In genomic region chr3:191373327-191373726, GRCh38 we compare ENCODE assay signal across 18 cellular contexts. TPM values are rescaled to one million over a fixed set of nuclear protein-coding genes. Genes with fewer than 3 reads are reported as not detected.
"Had no signal": no experiment of that assay in that cellular context is flagged by ENCODE, and none has a peak within 500 bp of the region (broad histone marks: within the 10 kb centered on the region; RNA-seq: fewer than 3 reads in every experiment).

No MANE protein-coding gene starts in this region.

- H3K9ac ChIP-seq: parathyroid adenoma had no signal

- H3K79me2 ChIP-seq: parathyroid adenoma had no signal

- DNase-seq: activated CD4-positive, alpha-beta T cell treated with anti-CD3 and anti-CD28 coated beads for 1 hour; activated CD8-positive, alpha-beta memory T cell treated with anti-CD3 and anti-CD28 coated beads for 24 hours; activated CD8-positive, alpha-beta memory T cell treated with anti-CD3 and anti-CD28 coated beads, Interleukin-2, amount 50 U/mL, for 48 hours; activated naive CD4-positive, alpha-beta T cell; activated T-cell treated with anti-CD3 and anti-CD28 coated beads, Interleukin-2, amount 50 U/mL, for 4 hours; kidney glomerular epithelial cell; left lung; right cardiac atrium; stimulated activated CD4-positive, alpha-beta T cell treated with anti-CD3 and anti-CD28 coated beads, Interleukin-1b, Interleukin-23, amount 100 ng/mL, for 48 hours; substantia nigra; T-helper 9 cell; thyroid gland had no signal

- H3K4me3 ChIP-seq: coronary artery, left lung, skin epidermis, thyroid gland had no signal

- H2AFZ ChIP-seq: parathyroid adenoma had no signal

- ATAC-seq: activated T-cell treated with anti-CD3 and anti-CD28 coated beads, Interleukin-2, amount 50 U/mL, for 4 hours; left lung; natural killer cell treated with Interleukin-12 subunit alpha and Interleukin-12 subunit beta and Interleukin-15 and Interleukin-18, amount 100 ng/mL, for 72 hours; right cardiac atrium had no signal

- H3K27me3 ChIP-seq: left lung, thyroid gland had no signal

- H3K27ac ChIP-seq: coronary artery, left lung, parathyroid adenoma, skin epidermis, thyroid gland had no signal

- FAIRE-seq: astrocyte had no signal

- H3K9me3 ChIP-seq: left lung, thyroid gland had no signal

RNA-seq across cellular contexts. Expression of gene UTS2B, which starts 43.0 kb away (rescaled TPM):
- total RNA-seq: activated T-cell treated with anti-CD3 and anti-CD28 coated beads, Interleukin-2, amount 50 U/mL, for 4 hours; natural killer cell treated with Interleukin-12 subunit alpha and Interleukin-12 subunit beta and Interleukin-15 and Interleukin-18, amount 100 ng/mL, for 72 hours; T-helper 1 cell treated with Interleukin-12 subunit alpha and Interleukin-12 subunit beta and Interleukin-4 antibody, amounts not matched to agents 30 ng/mL and 1 ng/mL, for 36 hours had no signal
